In the genomic region with DNA sequence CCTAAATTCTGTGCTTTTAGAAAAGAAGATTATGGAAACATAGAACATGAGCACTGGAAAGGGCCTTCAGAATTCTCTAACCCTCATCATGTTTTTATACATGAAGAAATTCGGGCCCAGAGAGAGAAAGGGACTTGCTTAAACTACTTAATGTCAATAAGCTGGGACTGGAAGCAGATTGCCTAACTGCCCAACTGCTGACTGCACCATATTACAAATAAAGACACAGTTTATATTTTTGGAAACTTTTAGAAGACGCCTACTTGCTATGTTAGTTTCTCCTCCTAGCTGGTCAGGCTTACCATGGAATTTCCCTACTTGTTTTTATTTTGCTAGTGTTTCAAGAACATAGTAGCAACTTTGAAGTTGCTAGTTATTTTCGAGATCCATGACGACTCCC, we compare ENCODE assay signal across 1 cellular context.
TF ChIP-seq lines count a peak whose summit lies in the region.

No MANE protein-coding gene starts in this region.

TF ChIP-seq in SK-N-SH, 30 proteins besides CTCF, POLR2A, EP300 and RAD21:
- TF ChIP-seq RFX5 (IDR thresholded peaks at IDR 0.05; ENCODE audit: low read length) (no peak), POLR2AphosphoS5 (IDR thresholded peaks at IDR 0.05; ENCODE audit: low read depth, low read length) (no peak), TEAD4 (IDR thresholded peaks at IDR 0.05; ENCODE audit: borderline replicate concordance, insufficient read depth) (no peak), SIN3A (IDR thresholded peaks at IDR 0.05; ENCODE audit: borderline replicate concordance, low read depth, low read length) (no peak), ELF1 (IDR thresholded peaks at IDR 0.05) (no peak), TAF1 (IDR thresholded peaks at IDR 0.05; ENCODE audit: borderline replicate concordance, low read depth, low read length) (no peak), FOXJ3 (CRISPR knock-in tag; IDR thresholded peaks at IDR 0.05) (no peak), RXRA (IDR thresholded peaks at IDR 0.05; ENCODE audit: borderline replicate concordance, low read depth) (no peak), FOSL2 (IDR thresholded peaks at IDR 0.05; ENCODE audit: borderline replicate concordance, low read depth) (no peak), TCF12 (IDR thresholded peaks at IDR 0.05) (no peak), RCOR1 (IDR thresholded peaks at IDR 0.05; ENCODE audit: low read length) (no peak), NFIC (IDR thresholded peaks at IDR 0.05; ENCODE audit: borderline replicate concordance) (no peak), SMC3 (IDR thresholded peaks at IDR 0.05; ENCODE audit: low read depth, low read length) (no peak), GATA2 (CRISPR knock-in tag; IDR thresholded peaks at IDR 0.05) (no peak), MEF2A (IDR thresholded peaks at IDR 0.05; ENCODE audit: borderline replicate concordance, low read depth) (no peak), YY1 (IDR thresholded peaks at IDR 0.05; ENCODE audit: low read depth) (no peak)
- TF ChIP-seq, protein P1, sequence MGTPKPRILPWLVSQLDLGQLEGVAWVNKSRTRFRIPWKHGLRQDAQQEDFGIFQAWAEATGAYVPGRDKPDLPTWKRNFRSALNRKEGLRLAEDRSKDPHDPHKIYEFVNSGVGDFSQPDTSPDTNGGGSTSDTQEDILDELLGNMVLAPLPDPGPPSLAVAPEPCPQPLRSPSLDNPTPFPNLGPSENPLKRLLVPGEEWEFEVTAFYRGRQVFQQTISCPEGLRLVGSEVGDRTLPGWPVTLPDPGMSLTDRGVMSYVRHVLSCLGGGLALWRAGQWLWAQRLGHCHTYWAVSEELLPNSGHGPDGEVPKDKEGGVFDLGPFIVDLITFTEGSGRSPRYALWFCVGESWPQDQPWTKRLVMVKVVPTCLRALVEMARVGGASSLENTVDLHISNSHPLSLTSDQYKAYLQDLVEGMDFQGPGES (IDR thresholded peaks at IDR 0.05; ENCODE audit: low read depth, low read length), result no peak
- TF ChIP-seq, protein P2, sequence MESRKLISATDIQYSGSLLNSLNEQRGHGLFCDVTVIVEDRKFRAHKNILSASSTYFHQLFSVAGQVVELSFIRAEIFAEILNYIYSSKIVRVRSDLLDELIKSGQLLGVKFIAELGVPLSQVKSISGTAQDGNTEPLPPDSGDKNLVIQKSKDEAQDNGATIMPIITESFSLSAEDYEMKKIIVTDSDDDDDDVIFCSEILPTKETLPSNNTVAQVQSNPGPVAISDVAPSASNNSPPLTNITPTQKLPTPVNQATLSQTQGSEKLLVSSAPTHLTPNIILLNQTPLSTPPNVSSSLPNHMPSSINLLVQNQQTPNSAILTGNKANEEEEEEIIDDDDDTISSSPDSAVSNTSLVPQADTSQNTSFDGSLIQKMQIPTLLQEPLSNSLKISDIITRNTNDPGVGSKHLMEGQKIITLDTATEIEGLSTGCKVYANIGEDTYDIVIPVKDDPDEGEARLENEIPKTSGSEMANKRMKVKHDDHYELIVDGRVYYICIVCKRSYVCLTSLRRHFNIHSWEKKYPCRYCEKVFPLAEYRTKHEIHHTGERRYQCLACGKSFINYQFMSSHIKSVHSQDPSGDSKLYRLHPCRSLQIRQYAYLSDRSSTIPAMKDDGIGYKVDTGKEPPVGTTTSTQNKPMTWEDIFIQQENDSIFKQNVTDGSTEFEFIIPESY (IDR thresholded peaks at IDR 0.05; ENCODE audit: borderline replicate concordance, low read depth), result no peak
- TF ChIP-seq, protein P3, sequence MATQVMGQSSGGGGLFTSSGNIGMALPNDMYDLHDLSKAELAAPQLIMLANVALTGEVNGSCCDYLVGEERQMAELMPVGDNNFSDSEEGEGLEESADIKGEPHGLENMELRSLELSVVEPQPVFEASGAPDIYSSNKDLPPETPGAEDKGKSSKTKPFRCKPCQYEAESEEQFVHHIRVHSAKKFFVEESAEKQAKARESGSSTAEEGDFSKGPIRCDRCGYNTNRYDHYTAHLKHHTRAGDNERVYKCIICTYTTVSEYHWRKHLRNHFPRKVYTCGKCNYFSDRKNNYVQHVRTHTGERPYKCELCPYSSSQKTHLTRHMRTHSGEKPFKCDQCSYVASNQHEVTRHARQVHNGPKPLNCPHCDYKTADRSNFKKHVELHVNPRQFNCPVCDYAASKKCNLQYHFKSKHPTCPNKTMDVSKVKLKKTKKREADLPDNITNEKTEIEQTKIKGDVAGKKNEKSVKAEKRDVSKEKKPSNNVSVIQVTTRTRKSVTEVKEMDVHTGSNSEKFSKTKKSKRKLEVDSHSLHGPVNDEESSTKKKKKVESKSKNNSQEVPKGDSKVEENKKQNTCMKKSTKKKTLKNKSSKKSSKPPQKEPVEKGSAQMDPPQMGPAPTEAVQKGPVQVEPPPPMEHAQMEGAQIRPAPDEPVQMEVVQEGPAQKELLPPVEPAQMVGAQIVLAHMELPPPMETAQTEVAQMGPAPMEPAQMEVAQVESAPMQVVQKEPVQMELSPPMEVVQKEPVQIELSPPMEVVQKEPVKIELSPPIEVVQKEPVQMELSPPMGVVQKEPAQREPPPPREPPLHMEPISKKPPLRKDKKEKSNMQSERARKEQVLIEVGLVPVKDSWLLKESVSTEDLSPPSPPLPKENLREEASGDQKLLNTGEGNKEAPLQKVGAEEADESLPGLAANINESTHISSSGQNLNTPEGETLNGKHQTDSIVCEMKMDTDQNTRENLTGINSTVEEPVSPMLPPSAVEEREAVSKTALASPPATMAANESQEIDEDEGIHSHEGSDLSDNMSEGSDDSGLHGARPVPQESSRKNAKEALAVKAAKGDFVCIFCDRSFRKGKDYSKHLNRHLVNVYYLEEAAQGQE (IDR thresholded peaks at IDR 0.05; ENCODE audit: low read depth, low read length), result no peak
- TF ChIP-seq, protein P4, sequence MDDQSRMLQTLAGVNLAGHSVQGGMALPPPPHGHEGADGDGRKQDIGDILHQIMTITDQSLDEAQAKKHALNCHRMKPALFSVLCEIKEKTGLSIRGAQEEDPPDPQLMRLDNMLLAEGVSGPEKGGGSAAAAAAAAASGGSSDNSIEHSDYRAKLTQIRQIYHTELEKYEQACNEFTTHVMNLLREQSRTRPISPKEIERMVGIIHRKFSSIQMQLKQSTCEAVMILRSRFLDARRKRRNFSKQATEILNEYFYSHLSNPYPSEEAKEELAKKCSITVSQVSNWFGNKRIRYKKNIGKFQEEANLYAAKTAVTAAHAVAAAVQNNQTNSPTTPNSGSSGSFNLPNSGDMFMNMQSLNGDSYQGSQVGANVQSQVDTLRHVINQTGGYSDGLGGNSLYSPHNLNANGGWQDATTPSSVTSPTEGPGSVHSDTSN (IDR thresholded peaks at IDR 0.05), result no peak
